In genomic region chr1:91021686-91022517, GRCh38 we compare ENCODE assay signal across 8 cellular contexts. TPM values are rescaled to one million over a fixed set of nuclear protein-coding genes. Genes with fewer than 3 reads are reported as not detected.
DNase-seq lines count a peak whose midpoint lies in the region; ATAC-seq and TF ChIP-seq lines count a peak whose summit lies in the region.

TSS of gene ZNF644 (minus strand) at chr1:91022035. CDS start at chr1:90982353, 39,682 bp downstream.

- peak within 1 kb of the TSS; percentile 97 for H3K4me3 Mint-ChIP-seq in activated T-cell treated with anti-CD3 and anti-CD28 coated beads, Interleukin-2, amount 50 U/mL, for 24 hours

- peak within 1 kb of the TSS; percentile 98 to 100 for H3K27ac ChIP-seq in esophagus (ENCODE audit: low read depth in 2 of 2, low read length in 1 of 2)

- H3K36me3 ChIP-seq in esophagus (ENCODE audit: control insufficient read depth in 2 of 2, insufficient read depth in 2 of 2, low read length in 1 of 2) (no peaks in the 10 kb centered on the region), mucosa of stomach (ENCODE audit: control insufficient read depth, insufficient read depth, low read length) (no peaks in the 10 kb centered on the region)

- peak; percentile 86 for ATAC-seq in GM21717 (IDR thresholded peaks at IDR 0.05; ENCODE audit: unreplicated experiment)

- H3K36me3 Mint-ChIP-seq in activated T-cell treated with anti-CD3 and anti-CD28 coated beads, Interleukin-2, amount 50 U/mL, for 24 hours (ENCODE audit: low read depth) = peaks cover 44% of the 10 kb centered on the region

- peak within 1 kb of the TSS; percentile 77 for H3K4me3 ChIP-seq in Jurkat, Clone E6-1 (ENCODE audit: low read length)
- peak within 1 kb of the TSS; percentile 91 to 95 for H3K4me3 ChIP-seq in esophagus (ENCODE audit: low read depth in 1 of 2, low read length in 2 of 2)
- peak within 1 kb of the TSS; percentile 64 for H3K4me3 ChIP-seq in mucosa of stomach (ENCODE audit: low read length)

- peaks cover 64% of the 10 kb centered on the region for H3K4me1 Mint-ChIP-seq in activated T-cell treated with anti-CD3 and anti-CD28 coated beads, Interleukin-2, amount 50 U/mL, for 24 hours (ENCODE audit: low read depth)

- peak; percentile 97 for DNase-seq in DMS53 treated with DMSO at 0.1 percent for 48 hours (lab: John Stamatoyannopoulos, UW; ENCODE audit: unreplicated experiment)
- DNase-seq in Jurkat, Clone E6-1 (ENCODE audit: low read depth, low spot score) = peak; percentile 87
- peak; percentile 93 for DNase-seq in activated T-cell treated with anti-CD3 and anti-CD28 coated beads, Interleukin-2, amount 50 U/mL, for 24 hours
- peak; percentile 68 to 76 for DNase-seq in stimulated activated CD8-positive, alpha-beta memory T cell treated with anti-CD3 and anti-CD28 coated beads, Interleukin-7, amount 100 ng/mL, for 1 hour (ENCODE audit: low read depth in 2 of 2)

- H3K27me3 Mint-ChIP-seq in activated T-cell treated with anti-CD3 and anti-CD28 coated beads, Interleukin-2, amount 50 U/mL, for 24 hours = no peaks in the 10 kb centered on the region

- 1% methylated on average over 61 to 70 of the region's 70 CpGs for WGBS in esophagus, 2 donors

- peak within 1 kb of the TSS; percentile 96 for H3K9ac ChIP-seq in mucosa of stomach (ENCODE audit: low read length)

- H3K27ac Mint-ChIP-seq in activated T-cell treated with anti-CD3 and anti-CD28 coated beads, Interleukin-2, amount 50 U/mL, for 24 hours = peak within 1 kb of the TSS; percentile 100

- H3K9me3 Mint-ChIP-seq in activated T-cell treated with anti-CD3 and anti-CD28 coated beads, Interleukin-2, amount 50 U/mL, for 24 hours = no peaks in the 10 kb centered on the region

- peaks cover 0 to 4% of the 10 kb centered on the region in 2 donors for H3K4me1 ChIP-seq in esophagus (ENCODE audit: control insufficient read depth in 2 of 2, insufficient read depth in 2 of 2, low read length in 1 of 2)
- H3K4me1 ChIP-seq in mucosa of stomach (ENCODE audit: control insufficient read depth, insufficient read depth, low read length) = peaks cover 12% of the 10 kb centered on the region

- H3K9me3 ChIP-seq in esophagus (ENCODE audit: control insufficient read depth in 2 of 2, insufficient read depth in 1 of 2, low read depth in 1 of 2, low read length in 1 of 2) (no peaks in the 10 kb centered on the region), mucosa of stomach (ENCODE audit: control insufficient read depth, low read length) (no peaks in the 10 kb centered on the region)

- H3K27me3 ChIP-seq in esophagus (ENCODE audit: control insufficient read depth in 1 of 2, insufficient read depth in 2 of 2, low read length in 2 of 2) = no peaks in the 10 kb centered on the region
- H3K27me3 ChIP-seq in mucosa of stomach (ENCODE audit: control insufficient read depth, insufficient read depth, low read length) = no peaks in the 10 kb centered on the region

TF ChIP-seq in PFSK-1, 5 proteins besides CTCF, POLR2A, EP300 and RAD21:
- TF ChIP-seq FOXP2 (optimal IDR thresholded peaks at IDR 0.05; ENCODE audit: borderline replicate concordance, extremely low read depth, extremely low read length, insufficient read depth) (peak; percentile 72), POLR2AphosphoS5 (IDR thresholded peaks at IDR 0.05; ENCODE audit: low read depth, low read length) (peak; percentile 81), TAF1 (IDR thresholded peaks at IDR 0.05; ENCODE audit: borderline replicate concordance, insufficient read depth, low read length) (peak; percentile 71; the same call in 1 of the 2 replicates), SIN3A (IDR thresholded peaks at IDR 0.05; ENCODE audit: borderline replicate concordance, insufficient read depth, low read length) (0 out of 2 replicates have a peak, but pooled peaks have one; percentile 20), REST (IDR thresholded peaks at IDR 0.05; ENCODE audit: insufficient read depth in 1 of 2, low read depth in 2 of 2, low read length in 2 of 2) (0 out of 4 replicates have a peak, but pooled peaks have one; percentile 10 to 16)

RNA-seq across cellular contexts. Expression of gene ZNF644, which starts in this region (rescaled TPM):
- 30.9 TPM for polyA plus RNA-seq in Jurkat, Clone E6-1 (2012; ENCODE audit: insufficient read depth, insufficient read length)
- polyA plus RNA-seq in PFSK-1 (2012; ENCODE audit: insufficient read length, low read depth) = 21.7 TPM
- 10 to 100 TPM; 11.0 to 15.9 TPM for polyA plus RNA-seq in esophagus

Comparison
In these comparisons a context has a peak if more than half of its experiments do, and no peak if none do; other contexts are left out.
1. Peak in every context shown above with its lines: DNase-seq, ATAC-seq, H3K4me3 ChIP-seq and H3K27ac ChIP-seq.